ENCODE assay signal across 1 cellular context in the genomic region with DNA sequence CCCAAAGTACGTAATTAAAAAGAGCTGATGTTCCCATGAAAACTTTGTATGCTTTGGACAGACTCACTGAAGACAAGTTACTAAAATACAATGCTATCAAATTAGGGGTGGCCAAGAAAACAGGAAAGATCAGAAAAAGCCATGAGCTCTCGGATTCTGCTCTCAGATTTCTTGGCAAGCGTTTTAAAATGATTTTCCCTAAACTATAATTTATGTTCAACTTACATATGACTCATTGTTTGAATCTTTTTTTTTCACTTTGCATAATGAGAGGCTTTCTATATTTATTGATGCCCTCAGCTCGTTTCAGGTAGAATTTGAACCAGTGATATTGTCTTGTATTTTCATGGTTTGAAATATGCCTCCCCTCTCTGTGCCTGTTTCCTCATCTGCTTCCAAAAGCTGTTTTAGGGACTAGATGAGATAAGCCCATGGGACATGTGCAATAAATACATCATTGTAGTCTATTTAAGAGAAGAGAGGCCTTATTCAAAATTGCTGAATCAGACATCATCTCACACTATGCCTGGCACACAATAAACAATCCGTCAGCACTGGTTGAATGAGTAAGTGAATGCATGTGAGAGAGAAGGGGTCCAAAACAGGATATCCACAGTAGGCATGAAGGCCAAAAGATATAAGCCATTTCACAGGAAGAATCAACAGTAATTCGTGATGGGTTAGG.
TF ChIP-seq lines count a peak whose summit lies in the region.

No MANE protein-coding gene starts in this region.

TF ChIP-seq in K562, 482 proteins besides CTCF, POLR2A, EP300 and RAD21 (continued from another document):
- peak; percentile 64 for TF ChIP-seq C11orf30 (IDR thresholded peaks at IDR 0.05; ENCODE audit: low read depth)
